Comparison of ENCODE assay signal across 9 cellular contexts in genomic region chr22:41910050-41910598, GRCh38. TPM values are rescaled to one million over a fixed set of nuclear protein-coding genes. Genes with fewer than 3 reads are reported as not detected.
DNase-seq lines count a peak whose midpoint lies in the region; ATAC-seq and TF ChIP-seq lines count a peak whose summit lies in the region.
"Had no signal": no experiment of that assay in that cellular context is flagged by ENCODE, and none has a peak within 500 bp of the region (broad histone marks: within the 10 kb centered on the region; RNA-seq: fewer than 3 reads in every experiment).

No MANE protein-coding gene starts in this region.

- H3K23ac ChIP-seq in IMR-90 (ENCODE audit: low read depth, low read length): no peak overlapping the region

- H3K4me1 Mint-ChIP-seq in natural killer cell treated with Interleukin-12 subunit alpha and Interleukin-12 subunit beta and Interleukin-15 and Interleukin-18, amount 100 ng/mL, for 72 hours (ENCODE audit: low read depth in 2 of 2): peaks cover 5 to 29% of the 10 kb centered on the region in 2 donors
- H3K4me1 Mint-ChIP-seq in activated CD4-positive, alpha-beta memory T cell treated with anti-CD3 and anti-CD28 coated beads for 36 hours (ENCODE audit: low read depth): peaks cover 31% of the 10 kb centered on the region

- H4K8ac ChIP-seq in IMR-90 (ENCODE audit: low read depth in 2 of 2, low read length in 2 of 2): no peak overlapping the region

- peaks cover 28% of the 10 kb centered on the region for H3K27me3 ChIP-seq in BJ (ENCODE audit: control insufficient read depth, insufficient read depth, low read length)
- H3K27me3 ChIP-seq in IMR-90 (ENCODE audit: control insufficient read depth, insufficient read depth, low read length): peaks cover 57% of the 10 kb centered on the region

- H2BK120ac ChIP-seq in IMR-90 (ENCODE audit: low read depth, low read length): no peak overlapping the region

- H3K14ac ChIP-seq in IMR-90 (replicated peaks; ENCODE audit: low read depth, low read length): no peak overlapping the region

- no peak overlapping the region for H3K18ac ChIP-seq in IMR-90 (ENCODE audit: low read depth, low read length)

- TF ChIP-seq CTCF in BJ (IDR thresholded peaks at IDR 0.05; ENCODE audit: insufficient read depth, low read depth, low read length): no peak
- TF ChIP-seq CTCF in IMR-90 (conservative IDR thresholded peaks at IDR 0.05; ENCODE audit: low read depth, low read length): no peak
- TF ChIP-seq CTCF in fibroblast of the aortic adventitia (IDR thresholded peaks at IDR 0.05; ENCODE audit: insufficient read depth, low read length): no peak

- no peak overlapping the region for H2AK5ac ChIP-seq in IMR-90 (ENCODE audit: low read depth, low read length)

- no peak overlapping the region for H3K56ac ChIP-seq in IMR-90 (ENCODE audit: extremely low read depth, insufficient read depth, low read length)

- no peak overlapping the region for H3K27ac ChIP-seq in IMR-90 (ENCODE audit: insufficient read depth, low read length)

- in situ Hi-C loops in IMR-90 (cut with MboI; ENCODE audit: low sequenced_read_pairs): no loop called here

- POLR2A ChIA-PET in BJ (lab: Charles Lee): no interaction called here
- POLR2A ChIA-PET in IMR-90 (lab: Charles Lee; ENCODE audit: unreplicated experiment): no interaction called here
- POLR2A ChIA-PET in activated CD4-positive, alpha-beta memory T cell treated with anti-CD3 and anti-CD28 coated beads for 36 hours (lab: Charles Lee): interaction anchor here (0.7 to 2.6 kb wide), 2 partner anchors 16 to 46 kb away, joined by 4 to 10 read pairs; partner anchors contain the start of gene TNFRSF13C

- peak overlapping the region; percentile 67 for H2AFZ ChIP-seq in IMR-90 (replicated peaks; ENCODE audit: low read length, poor library complexity)

- no peak overlapping the region for H4K5ac ChIP-seq in IMR-90 (ENCODE audit: low read depth, low read length)

- WGBS in IMR-90 (ENCODE audit: extremely low coverage in 2 of 2, insufficient read length in 1 of 2), 2 experiments: 2% methylated on average over 64 of the region's 76 CpGs; no CpG with 5 or more reads in 1 of the 2 experiments

- H3K4me3 Mint-ChIP-seq in natural killer cell treated with Interleukin-12 subunit alpha and Interleukin-12 subunit beta and Interleukin-15 and Interleukin-18, amount 100 ng/mL, for 72 hours: no peak overlapping the region
- H3K4me3 Mint-ChIP-seq in activated CD4-positive, alpha-beta memory T cell treated with anti-CD3 and anti-CD28 coated beads for 36 hours: no peak overlapping the region

- no peak overlapping the region for H3K9ac ChIP-seq in IMR-90 (ENCODE audit: low read depth, low read length)

- no peak overlapping the region for H4K91ac ChIP-seq in IMR-90 (ENCODE audit: insufficient read depth, low read depth, low read length)

- no peaks in the 10 kb centered on the region for H3K9me1 ChIP-seq in IMR-90 (ENCODE audit: insufficient read depth, low read length)

- H3K27me3 Mint-ChIP-seq in natural killer cell treated with Interleukin-12 subunit alpha and Interleukin-12 subunit beta and Interleukin-15 and Interleukin-18, amount 100 ng/mL, for 72 hours: peaks cover 17 to 22% of the 10 kb centered on the region in 2 donors
- peaks cover 29% of the 10 kb centered on the region for H3K27me3 Mint-ChIP-seq in activated CD4-positive, alpha-beta memory T cell treated with anti-CD3 and anti-CD28 coated beads for 36 hours

- H3K9me3 Mint-ChIP-seq in natural killer cell treated with Interleukin-12 subunit alpha and Interleukin-12 subunit beta and Interleukin-15 and Interleukin-18, amount 100 ng/mL, for 72 hours: no peaks in the 10 kb centered on the region
- no peaks in the 10 kb centered on the region for H3K9me3 Mint-ChIP-seq in activated CD4-positive, alpha-beta memory T cell treated with anti-CD3 and anti-CD28 coated beads for 36 hours
- H3K9me3 Mint-ChIP-seq: activated naive CD4-positive, alpha-beta T cell treated with anti-CD3 and anti-CD28 coated beads, Interleukin-2, amount 50 U/mL, for 72 hours had no signal

- H3K27ac Mint-ChIP-seq in natural killer cell treated with Interleukin-12 subunit alpha and Interleukin-12 subunit beta and Interleukin-15 and Interleukin-18, amount 100 ng/mL, for 72 hours: no peak overlapping the region
- no peak overlapping the region for H3K27ac Mint-ChIP-seq in activated CD4-positive, alpha-beta memory T cell treated with anti-CD3 and anti-CD28 coated beads for 36 hours

- no peak for TF ChIP-seq POLR2A in IMR-90 (IDR thresholded peaks at IDR 0.05; ENCODE audit: low read depth, low read length)

- H2BK5ac ChIP-seq in IMR-90 (ENCODE audit: low read depth, low read length, poor library complexity, severe bottlenecking): no peak overlapping the region

- no peak overlapping the region for H3K4ac ChIP-seq in IMR-90 (ENCODE audit: low read depth, low read length)

- ATAC-seq in IMR-90 (ENCODE audit: low read depth) (peak; percentile 13), HG02759 (IDR thresholded peaks at IDR 0.05; ENCODE audit: unreplicated experiment) (no peak)
- peak; percentile 20 to 48 for ATAC-seq in natural killer cell treated with Interleukin-12 subunit alpha and Interleukin-12 subunit beta and Interleukin-15 and Interleukin-18, amount 100 ng/mL, for 72 hours

- no peaks in the 10 kb centered on the region for H3K9me3 ChIP-seq in IMR-90 (ENCODE audit: control insufficient read depth, insufficient read depth, low read length)

- H2BK20ac ChIP-seq in IMR-90 (ENCODE audit: low read depth, low read length): no peak overlapping the region

- no peaks in the 10 kb centered on the region for H3K79me1 ChIP-seq in IMR-90 (ENCODE audit: low read depth in 1 of 2, low read length in 2 of 2)

- peaks cover 2% of the 10 kb centered on the region; the same call in 1 of the 2 replicates for H3K4me1 ChIP-seq in IMR-90 (ENCODE audit: control insufficient read depth, insufficient read depth, low read length)

- CTCF ChIA-PET in BJ (lab: Yijun Ruan, JAX): no interaction called here
- CTCF ChIA-PET in IMR-90 (lab: Yijun Ruan, JAX): no interaction called here
- CTCF ChIA-PET in activated CD4-positive, alpha-beta memory T cell treated with anti-CD3 and anti-CD28 coated beads for 36 hours (lab: Charles Lee): interaction anchor here (0.7 to 5.6 kb wide), 2 partner anchors 16 to 213 kb away, joined by 4 to 25 read pairs; partner anchors contain the start of gene TNFRSF13C

- H3K4me3 ChIP-seq in BJ (ENCODE audit: low read depth, low read length) (peak overlapping the region; percentile 19), IMR-90 (ENCODE audit: insufficient read depth, low read depth, low read length) (peak overlapping the region; percentile 1; the same call in 1 of the 2 replicates), fibroblast of the aortic adventitia (ENCODE audit: low read depth, low read length) (peak overlapping the region; percentile 28)

- BruUV-seq in IMR-90 (replicated peaks; lab: Mats Ljungman, UMichigan): no TSS peak

- peaks cover 6% of the 10 kb centered on the region for H3K36me3 ChIP-seq in BJ (ENCODE audit: control insufficient read depth, insufficient read depth, low read length)
- H3K36me3 ChIP-seq in IMR-90 (ENCODE audit: control insufficient read depth, insufficient read depth, low read length): peaks cover 2% of the 10 kb centered on the region; the same call in 1 of the 2 replicates

- no peak for DNase-seq in BJ (ENCODE audit: low read depth)
- no peak for DNase-seq in IMR-90
- no peak for DNase-seq in fibroblast of the aortic adventitia (ENCODE audit: low read depth)
- DNase-seq in natural killer cell treated with Interleukin-12 subunit alpha and Interleukin-12 subunit beta and Interleukin-15 and Interleukin-18, amount 100 ng/mL, for 72 hours (ENCODE audit: low spot score): peak; percentile 60
- DNase-seq in activated CD4-positive, alpha-beta memory T cell treated with anti-CD3 and anti-CD28 coated beads for 36 hours: no peak
- DNase-seq in NCI-H345 treated with DMSO at 0.1 percent for 48 hours (lab: John Stamatoyannopoulos, UW; ENCODE audit: unreplicated experiment): no peak
- DNase-seq in Ammon's horn (ENCODE audit: low spot score): no peak

- intact Hi-C loops in IMR-90 (cut with micrococcal nuclease): no loop called here
- intact Hi-C loops in activated CD4-positive, alpha-beta memory T cell treated with anti-CD3 and anti-CD28 coated beads for 36 hours (cut with micrococcal nuclease): no loop called here

- H3K36me3 Mint-ChIP-seq in natural killer cell treated with Interleukin-12 subunit alpha and Interleukin-12 subunit beta and Interleukin-15 and Interleukin-18, amount 100 ng/mL, for 72 hours: no peaks in the 10 kb centered on the region
- peaks cover 8% of the 10 kb centered on the region for H3K36me3 Mint-ChIP-seq in activated CD4-positive, alpha-beta memory T cell treated with anti-CD3 and anti-CD28 coated beads for 36 hours
- H3K36me3 Mint-ChIP-seq: activated naive CD4-positive, alpha-beta T cell treated with anti-CD3 and anti-CD28 coated beads, Interleukin-2, amount 50 U/mL, for 72 hours had no signal

- TF ChIP-seq RAD21 in IMR-90 (IDR thresholded peaks at IDR 0.05; ENCODE audit: low read length): no peak

- peaks cover 7% of the 10 kb centered on the region for H4K20me1 ChIP-seq in IMR-90 (ENCODE audit: insufficient read depth, low read length)

- 0 out of 2 replicates have a peak overlapping the region, but pooled peaks have one; percentile 7 for H3K4me2 ChIP-seq in IMR-90 (ENCODE audit: low read depth, low read length)

- dilution Hi-C loops in IMR-90 (cut with HindIII; ENCODE audit: low sequenced_read_pairs, unreplicated experiment): no loop called here

- no peak overlapping the region for H2AK9ac ChIP-seq in IMR-90 (replicated peaks; ENCODE audit: low read depth, low read length, poor library complexity)

- H2BK15ac ChIP-seq in IMR-90 (ENCODE audit: low read depth, low read length): no peak overlapping the region

RNA-seq across cellular contexts. Expression of gene SHISA8, which starts 4.8 kb away (rescaled TPM):
- polyA plus RNA-seq in BJ (2011; rRNA removed) (not detected in 2 replicates), IMR-90 (2012; rRNA removed) (not detected in 2 replicates)
- polyA minus RNA-seq in BJ (2011; rRNA and poly(A)+ RNA removed): not detected in 2 replicates
- total RNA-seq in IMR-90 (2012; rRNA removed) (not detected in 2 replicates), fibroblast of the aortic adventitia (ENCODE audit: low replicate concordance) (not detected in 2 replicates)
- not detected in 2 replicates for polyA plus RNA-seq in IMR-90 (2012; cell fraction: cytosol; rRNA removed)
- not detected in 2 replicates for polyA plus RNA-seq in IMR-90 (2012; cell fraction: nucleus; rRNA removed; ENCODE audit: low replicate concordance)
- total RNA-seq in natural killer cell treated with Interleukin-12 subunit alpha and Interleukin-12 subunit beta and Interleukin-15 and Interleukin-18, amount 100 ng/mL, for 72 hours: not detected
- 1 to 10 TPM in 1 of 2 experiments, under 1 TPM in 1; 0.97 to 1.1 TPM for total RNA-seq in activated CD4-positive, alpha-beta memory T cell treated with anti-CD3 and anti-CD28 coated beads for 36 hours

RNA-seq across cellular contexts. Expression of gene TNFRSF13C, which starts 16.5 kb away (rescaled TPM):
- polyA plus RNA-seq in BJ (2011; rRNA removed) (0.06 and 0.16 TPM in 2 replicates), IMR-90 (2012; rRNA removed) (0.14 and 0.16 TPM in 2 replicates)
- polyA minus RNA-seq in BJ (2011; rRNA and poly(A)+ RNA removed): 0.10 TPM in 1 of 2 replicates, not detected in the other
- total RNA-seq in IMR-90 (2012; rRNA removed) (under 0.01 TPM in 1 of 2 replicates, not detected in the other), fibroblast of the aortic adventitia (ENCODE audit: low replicate concordance) (0.08 and 0.18 TPM in 2 replicates)
- polyA plus RNA-seq in IMR-90 (2012; cell fraction: cytosol; rRNA removed): 0.08 and 0.09 TPM in 2 replicates
- 1.1 and 1.9 TPM in 2 replicates for polyA plus RNA-seq in IMR-90 (2012; cell fraction: nucleus; rRNA removed; ENCODE audit: low replicate concordance)
- 1 to 10 TPM in 1 of 2 donors, under 1 TPM in 1; 0.40 to 3.2 TPM for total RNA-seq in natural killer cell treated with Interleukin-12 subunit alpha and Interleukin-12 subunit beta and Interleukin-15 and Interleukin-18, amount 100 ng/mL, for 72 hours
- 1 to 10 TPM; 3.2 to 5.0 TPM for total RNA-seq in activated CD4-positive, alpha-beta memory T cell treated with anti-CD3 and anti-CD28 coated beads for 36 hours

RNA-seq across cellular contexts. Expression of gene CENPM, which starts 36.8 kb away (rescaled TPM):
- polyA plus RNA-seq in BJ (2011; rRNA removed) (18.6 and 30.4 TPM in 2 replicates), IMR-90 (2012; rRNA removed) (20.1 and 31.3 TPM in 2 replicates)
- 9.7 and 10.0 TPM in 2 replicates for polyA minus RNA-seq in BJ (2011; rRNA and poly(A)+ RNA removed)
- total RNA-seq in IMR-90 (2012; rRNA removed) (14.7 and 18.1 TPM in 2 replicates), fibroblast of the aortic adventitia (ENCODE audit: low replicate concordance) (1.1 and 16.9 TPM in 2 replicates)
- polyA plus RNA-seq in IMR-90 (2012; cell fraction: cytosol; rRNA removed): 10.5 and 19.3 TPM in 2 replicates
- polyA plus RNA-seq in IMR-90 (2012; cell fraction: nucleus; rRNA removed; ENCODE audit: low replicate concordance): 8.7 and 23.0 TPM in 2 replicates
- total RNA-seq in natural killer cell treated with Interleukin-12 subunit alpha and Interleukin-12 subunit beta and Interleukin-15 and Interleukin-18, amount 100 ng/mL, for 72 hours: 100 to 1,000 TPM in 1 of 2 donors, 10 to 100 TPM in 1; 34.7 to 115 TPM
- 100 to 1,000 TPM in 1 of 2 experiments, 10 to 100 TPM in 1; 99.9 to 106 TPM for total RNA-seq in activated CD4-positive, alpha-beta memory T cell treated with anti-CD3 and anti-CD28 coated beads for 36 hours

RNA-seq across cellular contexts. Expression of gene SEPTIN3, which starts 59.1 kb away (rescaled TPM):
- polyA plus RNA-seq in BJ (2011; rRNA removed): 0.02 and 0.06 TPM in 2 replicates
- 0.05 and 0.09 TPM in 2 replicates for polyA minus RNA-seq in BJ (2011; rRNA and poly(A)+ RNA removed)
- total RNA-seq in IMR-90 (2012; rRNA removed): under 0.01 and 0.18 TPM in 2 replicates
- 0.14 and 0.15 TPM in 2 replicates for polyA plus RNA-seq in IMR-90 (2012; rRNA removed)
- polyA plus RNA-seq in IMR-90 (2012; cell fraction: cytosol; rRNA removed): 0.02 and 0.13 TPM in 2 replicates
- 0.12 and 0.17 TPM in 2 replicates for polyA plus RNA-seq in IMR-90 (2012; cell fraction: nucleus; rRNA removed; ENCODE audit: low replicate concordance)
- total RNA-seq in fibroblast of the aortic adventitia (ENCODE audit: low replicate concordance): 0.65 TPM in 1 of 2 replicates, not detected in the other
- total RNA-seq in natural killer cell treated with Interleukin-12 subunit alpha and Interleukin-12 subunit beta and Interleukin-15 and Interleukin-18, amount 100 ng/mL, for 72 hours: under 1 TPM; 0.14 to 0.25 TPM
- 1 to 10 TPM; 2.2 to 2.8 TPM for total RNA-seq in activated CD4-positive, alpha-beta memory T cell treated with anti-CD3 and anti-CD28 coated beads for 36 hours
